Comparison of ENCODE assay signal across 8 cellular contexts in genomic region chr4:84583871-84584373, GRCh38. TPM values are rescaled to one million over a fixed set of nuclear protein-coding genes. Genes with fewer than 3 reads are reported as not detected.
A peak's percentile ranks its signal among the peaks of the same experiment; 100 is the strongest.
DNase-seq lines count a peak whose midpoint lies in the region; ATAC-seq and TF ChIP-seq lines count a peak whose summit lies in the region.

No MANE protein-coding gene starts in this region.

- no peak for ATAC-seq in WTC11
- peak; percentile 44 to 59 for ATAC-seq in stimulated activated naive B cell treated with anti-CD40 and anti-IgM and Interleukin-4, amounts not matched to agents 10 μg/mL and 1 μg/mL and 100 μg/mL, for 72 hours (replicated peaks)
- no peak for ATAC-seq in left colon
- ATAC-seq in GM21717 (IDR thresholded peaks at IDR 0.05; ENCODE audit: unreplicated experiment) = no peak

- H3K27ac Mint-ChIP-seq in WTC11 = peak overlapping the region; percentile 82
- peak overlapping the region; percentile 21 for H3K27ac Mint-ChIP-seq in stimulated activated naive B cell treated with anti-CD40 and anti-IgM and Interleukin-4, amounts not matched to agents 10 μg/mL and 1 μg/mL and 100 μg/mL, for 72 hours

- 11% methylated on average over 15 of the region's 15 CpGs for WGBS in hepatocyte (ENCODE audit: low lambda C conversion rate, missing lambda C conversion rate)

- intact Hi-C loops in cardiac septum (cut with DNase I) (no loop called here), left colon (cut with DNase I, micrococcal nuclease) (no loop called here)

- H3K4me2 ChIP-seq in hepatocyte = peak overlapping the region; percentile 80

- H3K4me1 Mint-ChIP-seq in WTC11 = peaks cover 63% of the 10 kb centered on the region
- H3K4me1 Mint-ChIP-seq in stimulated activated naive B cell treated with anti-CD40 and anti-IgM and Interleukin-4, amounts not matched to agents 10 μg/mL and 1 μg/mL and 100 μg/mL, for 72 hours = peaks cover 11 to 17% of the 10 kb centered on the region in 2 donors

- H3K9me3 Mint-ChIP-seq in WTC11 = peaks cover 30% of the 10 kb centered on the region
- peaks cover 0 to 10% of the 10 kb centered on the region in 2 donors for H3K9me3 Mint-ChIP-seq in stimulated activated naive B cell treated with anti-CD40 and anti-IgM and Interleukin-4, amounts not matched to agents 10 μg/mL and 1 μg/mL and 100 μg/mL, for 72 hours

- H3K4me3 Mint-ChIP-seq in WTC11 = peak overlapping the region; percentile 91
- peak overlapping the region; percentile 77 to 83 for H3K4me3 Mint-ChIP-seq in stimulated activated naive B cell treated with anti-CD40 and anti-IgM and Interleukin-4, amounts not matched to agents 10 μg/mL and 1 μg/mL and 100 μg/mL, for 72 hours

- H3K27ac ChIP-seq in cardiac muscle cell (no peak overlapping the region), hepatocyte (peak overlapping the region; percentile 95)

- no peaks in the 10 kb centered on the region for H4K20me1 ChIP-seq in hepatocyte (ENCODE audit: insufficient read depth, poor library complexity, severe bottlenecking)

- H3K9me2 ChIP-seq in hepatocyte (replicated peaks; ENCODE audit: insufficient read depth) = no peaks in the 10 kb centered on the region

- DNase-seq in cardiac muscle cell (ENCODE audit: low read depth in 1 of 2, low spot score in 1 of 2) (peak in 1 of 2 donors; percentile 17), cardiac septum (ENCODE audit: low spot score) (no peak), WTC11 (ENCODE audit: low spot score) (no peak), hepatocyte (ENCODE audit: low spot score) (no peak), left colon (no peak)
- no peak for DNase-seq in stimulated activated naive B cell treated with anti-CD40 and anti-IgM and Interleukin-4, amounts not matched to agents 10 μg/mL and 1 μg/mL and 100 μg/mL, for 72 hours
- no peak for DNase-seq in activated CD8-positive, alpha-beta memory T cell treated with anti-CD3 and anti-CD28 coated beads for 24 hours

- POLR2A ChIA-PET in WTC11 (lab: Charles Lee) = interaction anchor here (0.9 to 4.1 kb wide), 5 partner anchors 11 to 382 kb away, joined by 3 to 31 read pairs (median 4); no protein-coding TSS in a partner anchor

- CTCF ChIA-PET in WTC11 (lab: Charles Lee) = interaction anchor here (1.0 kb wide), 1 partner anchor 11 kb away, joined by 3 read pairs; no protein-coding TSS in a partner anchor

- no peak for TF ChIP-seq CTCF in cardiac muscle cell (IDR thresholded peaks at IDR 0.05; ENCODE audit: low read depth, low read length)
- no peak for TF ChIP-seq CTCF in WTC11 (IDR thresholded peaks at IDR 0.05)
- no peak for TF ChIP-seq CTCF in hepatocyte (IDR thresholded peaks at IDR 0.05; ENCODE audit: poor library complexity)

- peak overlapping the region; percentile 72 for H2AFZ ChIP-seq in hepatocyte

- H3K36me3 Mint-ChIP-seq in WTC11 = peaks cover 30% of the 10 kb centered on the region
- peaks cover 0 to 4% of the 10 kb centered on the region in 2 donors for H3K36me3 Mint-ChIP-seq in stimulated activated naive B cell treated with anti-CD40 and anti-IgM and Interleukin-4, amounts not matched to agents 10 μg/mL and 1 μg/mL and 100 μg/mL, for 72 hours

- H3K36me3 ChIP-seq in cardiac muscle cell (no peaks in the 10 kb centered on the region), hepatocyte (replicated peaks; ENCODE audit: insufficient read depth, low read depth) (no peaks in the 10 kb centered on the region)

- H3K4me3 ChIP-seq in cardiac muscle cell = peak overlapping the region; percentile 94
- peak overlapping the region; percentile 80 for H3K4me3 ChIP-seq in hepatocyte

- H3K4me1 ChIP-seq in cardiac muscle cell (ENCODE audit: low read depth) = peaks cover 7% of the 10 kb centered on the region
- H3K4me1 ChIP-seq in hepatocyte (ENCODE audit: insufficient read depth) = peaks cover 5% of the 10 kb centered on the region

- H3K27me3 ChIP-seq in cardiac muscle cell = peaks cover 24% of the 10 kb centered on the region
- H3K27me3 ChIP-seq in hepatocyte = no peaks in the 10 kb centered on the region

- peaks cover 46% of the 10 kb centered on the region for H3K79me2 ChIP-seq in hepatocyte

- peaks cover 16% of the 10 kb centered on the region for H3K27me3 Mint-ChIP-seq in WTC11 (ENCODE audit: low read depth)
- H3K27me3 Mint-ChIP-seq in stimulated activated naive B cell treated with anti-CD40 and anti-IgM and Interleukin-4, amounts not matched to agents 10 μg/mL and 1 μg/mL and 100 μg/mL, for 72 hours = peaks cover 46 to 77% of the 10 kb centered on the region in 2 donors

- no peaks in the 10 kb centered on the region for H3K9me3 ChIP-seq in cardiac muscle cell (ENCODE audit: low read depth)
- H3K9me3 ChIP-seq in hepatocyte (ENCODE audit: low read depth) = no peaks in the 10 kb centered on the region

TF ChIP-seq in WTC11, 78 proteins besides CTCF, POLR2A, EP300 and RAD21:
- TF ChIP-seq ZBTB21 (CRISPR knock-in tag; IDR thresholded peaks at IDR 0.05; ENCODE audit: borderline replicate concordance) = no peak
- no peak for TF ChIP-seq ZNF532 (CRISPR knock-in tag; IDR thresholded peaks at IDR 0.05; ENCODE audit: borderline replicate concordance)
- TF ChIP-seq MAX (CRISPR knock-in tag; IDR thresholded peaks at IDR 0.05) = peak; percentile 13; the same call in 1 of the 2 replicates

RNA-seq across cellular contexts. Expression of gene CDS1, which starts 1.0 kb away (rescaled TPM):
- total RNA-seq in cardiac muscle cell = 0.74 and 2.2 TPM in 2 replicates
- 1.9 and 2.0 TPM in 2 replicates for polyA plus RNA-seq in cardiac muscle cell
- total RNA-seq in cardiac septum = not detected
- 17.4 to 18.3 TPM (median 18.2 TPM) in 3 replicates for total RNA-seq in WTC11 (2021)
- total RNA-seq in hepatocyte = 21.3 and 24.3 TPM in 2 replicates
- 10.5 and 11.0 TPM in 2 replicates for polyA plus RNA-seq in hepatocyte
- total RNA-seq in left colon = 10 to 100 TPM; 47.1 to 48.3 TPM

Comparison
In these comparisons a context has a peak if more than half of its experiments do, and no peak if none do; other contexts are left out.
1. ATAC-seq: peak in stimulated activated naive B cell treated with anti-CD40 and anti-IgM and Interleukin-4, amounts not matched to agents 10 μg/mL and 1 μg/mL and 100 μg/mL, for 72 hours (2 of 2); none in WTC11 (single experiment), left colon (single experiment) and GM21717 (single experiment).